In genomic region chr1:226602186-226603029, GRCh38 we compare ENCODE assay signal across 1 cellular context.
TF ChIP-seq lines count a peak whose summit lies in the region.

No MANE protein-coding gene starts in this region.

TF ChIP-seq in HepG2, 621 proteins besides CTCF, POLR2A, EP300 and RAD21 (continued from another document):
- TF ChIP-seq ZNF800 (CRISPR knock-in tag; IDR thresholded peaks at IDR 0.05) (no peak), RNF219 (CRISPR knock-in tag; IDR thresholded peaks at IDR 0.05) (no peak)
